ENCODE assay signal across 8 cellular contexts in genomic region chr11:117876341-117877119, GRCh38. TPM values are rescaled to one million over a fixed set of nuclear protein-coding genes. Genes with fewer than 3 reads are reported as not detected.
A peak's percentile ranks its signal among the peaks of the same experiment; 100 is the strongest.
DNase-seq lines count a peak whose midpoint lies in the region; ATAC-seq and TF ChIP-seq lines count a peak whose summit lies in the region.

Gene FXYD6 (minus strand): TSS chr11:117876658. CDS start chr11:117842776, 33,882 bp downstream.

- H3K4me3 Mint-ChIP-seq in activated T-cell treated with anti-CD3 and anti-CD28 coated beads, Interleukin-2, amount 50 U/mL, for 4 hours, result peak within 1 kb of the TSS; percentile 81

- peak; percentile 22 to 31 for ATAC-seq in activated T-cell treated with anti-CD3 and anti-CD28 coated beads, Interleukin-2, amount 50 U/mL, for 4 hours
- peak; percentile 72 for ATAC-seq in Right ventricle myocardium superior (ENCODE audit: poor library complexity)
- ATAC-seq in omental fat pad (ENCODE audit: low FRiP score), result peak; percentile 48

- H3K9me3 ChIP-seq in BE2C, result no peaks in the 10 kb centered on the region

- H3K27me3 ChIP-seq in BE2C, result no peaks in the 10 kb centered on the region

- DNase-seq in BE2C (peak; percentile 84), NCI-H1092 treated with DMSO at 0.1 percent for 48 hours (lab: John Stamatoyannopoulos, UW) (peak; percentile 85), Right ventricle myocardium superior (peak; percentile 79), omental fat pad (ENCODE audit: low spot score) (no peak), NCI-H187 treated with DMSO at 0.1 percent for 48 hours (lab: John Stamatoyannopoulos, UW) (no peak), LoVo (ENCODE audit: low spot score) (no peak)
- no peak for DNase-seq in activated T-cell treated with anti-CD3 and anti-CD28 coated beads, Interleukin-2, amount 50 U/mL, for 4 hours
- DNase-seq in stimulated activated CD4-positive, alpha-beta T cell treated with anti-CD3 and anti-CD28 coated beads, Interleukin-12 subunit alpha, Interleukin-12 subunit beta, amount 100 ng/mL, for 4 hours, result no peak

- H3K4me1 ChIP-seq in BE2C, result peaks cover 28% of the 10 kb centered on the region

- TF ChIP-seq CTCF in BE2C (IDR thresholded peaks at IDR 0.05; ENCODE audit: low read depth, low read length) (no peak), omental fat pad (IDR thresholded peaks at IDR 0.05) (no peak)

- H3K4me1 Mint-ChIP-seq in activated T-cell treated with anti-CD3 and anti-CD28 coated beads, Interleukin-2, amount 50 U/mL, for 4 hours (ENCODE audit: low read depth), result peaks cover 29% of the 10 kb centered on the region

- H3K27me3 Mint-ChIP-seq in activated T-cell treated with anti-CD3 and anti-CD28 coated beads, Interleukin-2, amount 50 U/mL, for 4 hours (ENCODE audit: low read depth), result peaks cover 64% of the 10 kb centered on the region

- H3K9me3 Mint-ChIP-seq in activated T-cell treated with anti-CD3 and anti-CD28 coated beads, Interleukin-2, amount 50 U/mL, for 4 hours, result no peaks in the 10 kb centered on the region

- H3K36me3 Mint-ChIP-seq in activated T-cell treated with anti-CD3 and anti-CD28 coated beads, Interleukin-2, amount 50 U/mL, for 4 hours (ENCODE audit: insufficient read depth), result no peaks in the 10 kb centered on the region

- H3K36me3 ChIP-seq in BE2C, result no peaks in the 10 kb centered on the region

- H3K4me3 ChIP-seq in BE2C (ENCODE audit: low read depth, low read length), result peak within 1 kb of the TSS; percentile 98

- intact Hi-C loops in Right ventricle myocardium superior (cut with DNase I), result no loop called here

RNA-seq across cellular contexts. Expression of gene FXYD6, which starts in this region (rescaled TPM):
- 242 TPM for polyA plus RNA-seq in BE2C (2012; ENCODE audit: insufficient read depth, insufficient read length, low read depth)
- under 1 TPM in 2 of 3 donors, not detected in 1; 0.16 to 0.38 TPM for total RNA-seq in activated T-cell treated with anti-CD3 and anti-CD28 coated beads, Interleukin-2, amount 50 U/mL, for 4 hours
- total RNA-seq in Right ventricle myocardium superior (34.6 TPM), omental fat pad (10 to 100 TPM; 21.5 to 79.9 (median 25.6) TPM)

Comparison
In these comparisons a context has a peak if more than half of its experiments do, and no peak if none do; other contexts are left out.
1. RNA of gene FXYD6 (total RNA-seq): 34.6 TPM in Right ventricle myocardium superior (single experiment) and 21.5 to 79.9 TPM in omental fat pad; 0.16 to 0.38 TPM in activated T-cell treated with anti-CD3 and anti-CD28 coated beads, Interleukin-2, amount 50 U/mL, for 4 hours; every median in the first group is over 10 times any median in the second.
2. Peak in ATAC-seq in activated T-cell treated with anti-CD3 and anti-CD28 coated beads, Interleukin-2, amount 50 U/mL, for 4 hours; RNA of the gene not detected or under 1 TPM.
3. DNase-seq: peak in BE2C (single experiment), NCI-H1092 treated with DMSO at 0.1 percent for 48 hours (single experiment) and Right ventricle myocardium superior (single experiment); none in activated T-cell treated with anti-CD3 and anti-CD28 coated beads, Interleukin-2, amount 50 U/mL, for 4 hours (single experiment), omental fat pad (single experiment), NCI-H187 treated with DMSO at 0.1 percent for 48 hours (single experiment), LoVo (single experiment) and stimulated activated CD4-positive, alpha-beta T cell treated with anti-CD3 and anti-CD28 coated beads, Interleukin-12 subunit alpha, Interleukin-12 subunit beta, amount 100 ng/mL, for 4 hours (single experiment).
4. Peak in every context shown above with its lines, with median percentiles within 50 percentile points of each other: ATAC-seq.